ENCODE assay signal across 17 cellular contexts in genomic region chr17:65156185-65156834, GRCh38. TPM values are rescaled to one million over a fixed set of nuclear protein-coding genes. Genes with fewer than 3 reads are reported as not detected.
DNase-seq lines count a peak whose midpoint lies in the region; ATAC-seq, FAIRE-seq and TF ChIP-seq lines count a peak whose summit lies in the region.
"Had no signal": no experiment of that assay in that cellular context is flagged by ENCODE, and none has a peak within 500 bp of the region (broad histone marks: within the 10 kb centered on the region; RNA-seq: fewer than 3 reads in every experiment).

No MANE protein-coding gene starts in this region.

- H3K4me3 ChIP-seq in pancreas, result no peak overlapping the region
- no peak overlapping the region for H3K4me3 ChIP-seq in Caco-2 (ENCODE audit: low read depth, low read length)
- H3K4me3 ChIP-seq: HAP-1 had no signal

- H3K4me1 ChIP-seq in pancreas (peaks cover 0 to 8% (median 0%) of the 10 kb centered on the region in 3 donors), Caco-2 (no peaks in the 10 kb centered on the region)
- H3K4me1 ChIP-seq: HAP-1 had no signal

- peak overlapping the region; percentile 46 for H3K27ac Mint-ChIP-seq in T-helper 2 cell treated with Interferon-gamma antibody and Interleukin-4, amounts not matched to agents 5 μg/mL and 100 μg/mL, for 36 hours
- H3K27ac Mint-ChIP-seq in Caco-2 (ENCODE audit: unreplicated experiment), result no peak overlapping the region

- no peak for TF ChIP-seq CTCF in pancreas (IDR thresholded peaks at IDR 0.05)
- TF ChIP-seq CTCF in Caco-2 (IDR thresholded peaks at IDR 0.05; ENCODE audit: insufficient read depth in 1 of 2, low read depth in 1 of 2, low read length in 1 of 2, severe bottlenecking in 1 of 2, unreplicated experiment in 1 of 2), result no peak

- no peaks in the 10 kb centered on the region for H3K9me3 Mint-ChIP-seq in T-helper 2 cell treated with Interferon-gamma antibody and Interleukin-4, amounts not matched to agents 5 μg/mL and 100 μg/mL, for 36 hours
- H3K9me3 Mint-ChIP-seq in Caco-2 (ENCODE audit: unreplicated experiment), result no peaks in the 10 kb centered on the region

- H3K27ac ChIP-seq in pancreas, result no peak overlapping the region
- H3K27ac ChIP-seq: 22Rv1, C4-2B had no signal

- H3K27me3 ChIP-seq in pancreas (no peaks in the 10 kb centered on the region), Caco-2 (replicated peaks; ENCODE audit: control insufficient read depth, insufficient read depth, low read length) (no peaks in the 10 kb centered on the region)

- ATAC-seq in pancreas, result peak; percentile 65 to 88 (median 80)
- ATAC-seq: Panc1 had no signal

- intact Hi-C loops in head of caudate nucleus (cut with DNase I), result no loop called here
- intact Hi-C loops in pancreas (cut with DNase I), result no loop called here
- intact Hi-C loops in Caco-2 (cut with micrococcal nuclease; ENCODE audit: unreplicated experiment), result no loop called here

- WGBS in pancreas, 2 donors, result 48 to 53% methylated on average over 21 of the region's 21 CpGs

- peaks cover 37% of the 10 kb centered on the region for H3K36me3 Mint-ChIP-seq in T-helper 2 cell treated with Interferon-gamma antibody and Interleukin-4, amounts not matched to agents 5 μg/mL and 100 μg/mL, for 36 hours (ENCODE audit: low read depth)
- H3K36me3 Mint-ChIP-seq in Caco-2 (ENCODE audit: insufficient read depth, unreplicated experiment), result no peaks in the 10 kb centered on the region

- FAIRE-seq in pancreas (lab: Jason Lieb, UNC), result no peak

- H3K4me1 Mint-ChIP-seq in T-helper 2 cell treated with Interferon-gamma antibody and Interleukin-4, amounts not matched to agents 5 μg/mL and 100 μg/mL, for 36 hours (ENCODE audit: low read depth), result peaks cover 18% of the 10 kb centered on the region
- H3K4me1 Mint-ChIP-seq in Caco-2 (ENCODE audit: low read depth, unreplicated experiment), result no peaks in the 10 kb centered on the region

- H3K27me3 Mint-ChIP-seq in T-helper 2 cell treated with Interferon-gamma antibody and Interleukin-4, amounts not matched to agents 5 μg/mL and 100 μg/mL, for 36 hours (ENCODE audit: low read depth), result no peaks in the 10 kb centered on the region
- H3K27me3 Mint-ChIP-seq in Caco-2 (ENCODE audit: insufficient read depth, unreplicated experiment), result peaks cover 15% of the 10 kb centered on the region

- H3K9me3 ChIP-seq in pancreas, result no peaks in the 10 kb centered on the region
- no peaks in the 10 kb centered on the region for H3K9me3 ChIP-seq in Caco-2
- H3K9me3 ChIP-seq: HAP-1 had no signal

- H3K36me3 ChIP-seq in pancreas (no peaks in the 10 kb centered on the region), Caco-2 (ENCODE audit: control insufficient read depth, insufficient read depth, low read length) (no peaks in the 10 kb centered on the region)
- H3K36me3 ChIP-seq: HAP-1 had no signal

- CTCF ChIA-PET in Caco-2 (lab: Charles Lee), result interaction anchor here (0.5 kb wide), 1 partner anchor 82 kb away, joined by 3 read pairs; no protein-coding TSS in a partner anchor

- no peak overlapping the region for H3K4me3 Mint-ChIP-seq in T-helper 2 cell treated with Interferon-gamma antibody and Interleukin-4, amounts not matched to agents 5 μg/mL and 100 μg/mL, for 36 hours
- no peak overlapping the region for H3K4me3 Mint-ChIP-seq in Caco-2 (ENCODE audit: unreplicated experiment)

- POLR2A ChIA-PET in Caco-2 (lab: Charles Lee), result no interaction called here

- BruUV-seq in Caco-2 (replicated peaks; lab: Mats Ljungman, UMichigan), result no TSS peak

- no peak for DNase-seq in T-helper 2 cell treated with Interferon-gamma antibody and Interleukin-4, amounts not matched to agents 5 μg/mL and 100 μg/mL, for 36 hours (ENCODE audit: low spot score)
- DNase-seq in T-helper 2 cell (no peak), NCI-H82 treated with DMSO at 0.1 percent for 48 hours (lab: John Stamatoyannopoulos, UW; ENCODE audit: unreplicated experiment) (peak; percentile 40), head of caudate nucleus (peak in 37 of 42 donors; percentile 23 to 84 (median 54)), pancreas (peak in 3 of 6 donors; percentile 35 to 72 (median 58)), DMS79 treated with DMSO at 0.1 percent for 48 hours (lab: John Stamatoyannopoulos, UW) (no peak), Caco-2 (no peak), NOMO-1 treated with DMSO at 0.1 percent for 48 hours (lab: John Stamatoyannopoulos, UW; ENCODE audit: unreplicated experiment) (no peak)
- DNase-seq: NCI-H1417; NCI-H2029 treated with DMSO at 0.1 percent for 48 hours; NCI-H510A treated with DMSO at 0.1 percent for 48 hours; NK-92 treated with Interleukin-12 subunit alpha and Interleukin-12 subunit beta, amount 100 ng/mL, for 24 hours; SHP77 treated with DMSO at 0.1 percent for 48 hours had no signal

RNA-seq across cellular contexts. Expression of gene RGS9, which starts 19.1 kb away (rescaled TPM):
- total RNA-seq in pancreas, result 1 to 10 TPM; 1.2 to 5.5 (median 2.7) TPM
- 10 to 100 TPM in 1 of 2 donors, 1 to 10 TPM in 1; 7.1 to 13.9 TPM for polyA plus RNA-seq in pancreas
- total RNA-seq in Caco-2 (2022), result 5.5 and 6.3 TPM in 2 replicates

Comparison
In these comparisons a context has a peak if more than half of its experiments do, and no peak if none do; other contexts are left out.
1. DNase-seq: peak in NCI-H82 treated with DMSO at 0.1 percent for 48 hours (single experiment) and head of caudate nucleus (37 of 42); none in T-helper 2 cell treated with Interferon-gamma antibody and Interleukin-4, amounts not matched to agents 5 μg/mL and 100 μg/mL, for 36 hours (single experiment), T-helper 2 cell (0 of 5), DMS79 treated with DMSO at 0.1 percent for 48 hours (single experiment), Caco-2 (0 of 2) and NOMO-1 treated with DMSO at 0.1 percent for 48 hours (single experiment).